ENCODE assay signal across 35 cellular contexts in the genomic region with DNA sequence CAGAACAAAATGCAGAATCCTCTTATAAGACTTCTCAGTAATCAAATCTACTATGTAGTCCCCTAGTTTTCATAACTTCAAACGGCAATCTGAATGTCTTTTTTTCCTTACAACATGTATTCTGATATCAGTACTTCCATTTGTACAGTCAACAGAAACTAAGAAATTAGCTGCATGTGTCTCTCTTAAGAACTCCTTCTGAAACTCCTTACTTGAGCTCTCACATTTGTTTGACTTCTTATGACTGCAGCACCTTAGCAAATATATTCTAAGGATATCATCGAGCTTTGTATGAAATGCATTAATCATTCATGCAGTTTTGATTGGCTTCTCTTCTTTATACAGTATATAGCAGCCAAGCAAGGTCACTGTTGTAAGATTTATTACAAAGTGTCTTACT.
"Had no signal": no experiment of that assay in that cellular context is flagged by ENCODE, and none has a peak within 500 bp of the region (broad histone marks: within the 10 kb centered on the region; RNA-seq: fewer than 3 reads in every experiment).

No MANE protein-coding gene starts in this region.

- H3K27ac ChIP-seq: KMS-11 had no signal

- H3K4me2 ChIP-seq: KMS-11 had no signal

- H3K27me3 ChIP-seq: MG63 had no signal

- H3K9ac ChIP-seq: KMS-11 had no signal

- H3K4me3 ChIP-seq: MG63 had no signal

- H3K9me3 ChIP-seq: MG63 had no signal

- DNase-seq: Karpas-422, Kasumi-1, KG1, MG63, MM.1S, MV-4-11, NCI-H1048, NCI-H1092, NCI-H1092 treated with DMSO at 0.1 percent for 48 hours, NCI-H1105, NCI-H1105 treated with DMSO at 0.1 percent for 48 hours, NCI-H1417, NCI-H1417 treated with DMSO at 0.1 percent for 48 hours, NCI-H1436, NCI-H1436 treated with DMSO at 0.1 percent for 48 hours, NCI-H146, NCI-H1694, NCI-H1694 treated with DMSO at 0.1 percent for 48 hours, NCI-H187, NCI-H187 treated with DMSO at 0.1 percent for 48 hours, NCI-H1930, NCI-H2029, NCI-H2029 treated with DMSO at 0.1 percent for 48 hours, NCI-H2081, NCI-H2081 treated with DMSO at 0.1 percent for 48 hours, NCI-H2107, NCI-H2171, NCI-H2171 treated with DMSO at 0.1 percent for 48 hours, NCI-H2227 treated with DMSO at 0.1 percent for 48 hours, NCI-H226, NCI-H345, NCI-H446, NCI-H446 treated with DMSO at 0.1 percent for 48 hours, NCI-H510A had no signal

- H3K36me3 ChIP-seq: MG63 had no signal
